Comparison of ENCODE assay signal across 15 cellular contexts in genomic region chr1:86195281-86195680, GRCh38.
"Had no signal": no experiment of that assay in that cellular context is flagged by ENCODE, and none has a peak within 500 bp of the region (broad histone marks: within the 10 kb centered on the region; RNA-seq: fewer than 3 reads in every experiment).

No MANE protein-coding gene starts in this region.

- H3K36me3 ChIP-seq: adrenal gland, cardiac muscle cell, transverse colon had no signal

- ATAC-seq: activated CD8-positive, alpha-beta T cell treated with anti-CD3 and anti-CD28 coated beads for 36 hours; activated T-cell treated with anti-CD3 and anti-CD28 coated beads, Interleukin-2, amount 50 U/mL, for 4 hours had no signal

- DNase-seq: activated B cell treated with CpG ODN at 0.5 μM for 24 hours; activated CD4-positive, alpha-beta T cell treated with anti-CD3 and anti-CD28 coated beads for 48 hours; activated CD8-positive, alpha-beta T cell treated with anti-CD3 and anti-CD28 coated beads for 36 hours; activated effector memory CD4-positive, alpha-beta T cell treated with Interleukin-2 at 50 U/mL for 16 hours; activated T-cell treated with anti-CD3 and anti-CD28 coated beads, Interleukin-2, amount 50 U/mL, for 4 hours; adrenal gland; islet precursor cell; naive B cell; posterior cingulate gyrus; stimulated activated CD4-positive, alpha-beta T cell treated with anti-CD3 and anti-CD28 coated beads, Interleukin-4, amount 100 ng/mL, for 4 hours; stimulated activated CD8-positive, alpha-beta memory T cell treated with anti-CD3 and anti-CD28 coated beads, Interleukin-4, amount 100 ng/mL, for 48 hours; stimulated activated naive CD4-positive, alpha-beta T cell treated with Interleukin-2 at 50 U/mL for 16 hours; transverse colon had no signal

- H3K4me3 ChIP-seq: adrenal gland, cardiac muscle cell, lung, transverse colon had no signal

- H3K27me3 ChIP-seq: adrenal gland, cardiac muscle cell, transverse colon had no signal

- H3K27ac ChIP-seq: adrenal gland, cardiac muscle cell, transverse colon had no signal

- H3K4me1 ChIP-seq: adrenal gland, transverse colon had no signal
